In the genomic region with DNA sequence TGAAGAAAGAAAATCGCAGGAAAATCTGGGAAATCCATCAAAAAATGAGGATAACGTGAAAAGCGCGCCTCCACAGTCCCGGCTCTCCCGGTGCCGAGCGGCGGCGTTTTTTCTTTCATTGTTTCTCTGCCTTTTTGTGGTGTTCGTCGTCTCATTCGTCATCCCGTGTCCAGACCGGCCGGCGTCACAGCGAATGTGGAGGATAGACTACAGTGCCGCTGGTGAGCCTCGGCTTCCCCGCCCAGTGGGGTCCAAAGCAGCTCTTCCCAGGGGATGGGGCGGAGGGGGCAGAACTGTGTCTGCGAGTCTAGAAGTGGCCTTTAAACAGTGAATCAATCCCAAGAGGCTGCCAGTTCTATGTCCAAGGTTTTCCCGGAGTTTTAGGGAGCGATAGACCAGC, we compare ENCODE assay signal across 29 cellular contexts. TPM values are rescaled to one million over a fixed set of nuclear protein-coding genes. Genes with fewer than 3 reads are reported as not detected.
"Had no signal": no experiment of that assay in that cellular context is flagged by ENCODE, and none has a peak within 500 bp of the region (broad histone marks: within the 10 kb centered on the region; RNA-seq: fewer than 3 reads in every experiment).

No MANE protein-coding gene starts in this region.

- H3K9me3 ChIP-seq: ascending aorta, body of pancreas, SK-N-SH had no signal

- H3K9me3 Mint-ChIP-seq: activated naive CD8-positive, alpha-beta T cell treated with anti-CD3 and anti-CD28 coated beads, Interleukin-2, amount 50 U/mL, for 24 hours; activated T-helper 17 cell treated with anti-CD3 and anti-CD28 coated beads, Interleukin-2, amount 50 U/mL, for 72 hours; WTC11 had no signal

- H3K27ac ChIP-seq: ascending aorta, body of pancreas had no signal

- H3K9ac ChIP-seq: SK-N-SH had no signal

- H3K4me3 Mint-ChIP-seq: WTC11 had no signal

- H3K4me2 ChIP-seq: SK-N-SH had no signal

- H3K4me1 Mint-ChIP-seq: WTC11 had no signal

- H3K27ac Mint-ChIP-seq: activated naive CD8-positive, alpha-beta T cell treated with anti-CD3 and anti-CD28 coated beads, Interleukin-2, amount 50 U/mL, for 24 hours; activated T-helper 17 cell treated with anti-CD3 and anti-CD28 coated beads, Interleukin-2, amount 50 U/mL, for 72 hours; WTC11 had no signal

- H3K27me3 Mint-ChIP-seq: activated naive CD8-positive, alpha-beta T cell treated with anti-CD3 and anti-CD28 coated beads, Interleukin-2, amount 50 U/mL, for 24 hours; activated T-helper 17 cell treated with anti-CD3 and anti-CD28 coated beads, Interleukin-2, amount 50 U/mL, for 72 hours had no signal

- H3K27me3 ChIP-seq: ascending aorta, body of pancreas had no signal

- DNase-seq: activated CD4-positive, CD25-positive, alpha-beta regulatory T cell treated with anti-CD3 and anti-CD28 coated beads, Interleukin-2, amount 50 U/mL, for 72 hours; activated gamma-delta T cell; activated naive CD4-positive, alpha-beta T cell treated with anti-CD3 and anti-CD28 coated beads, Interleukin-2, amount 50 U/mL, for 16 hours; activated naive CD8-positive, alpha-beta T cell treated with anti-CD3 and anti-CD28 coated beads, Interleukin-2, amount 50 U/mL, for 24 hours; activated T-cell treated with anti-CD3 and anti-CD28 coated beads for 4 hours; activated T-cell treated with anti-CD3 and anti-CD28 coated beads, Interleukin-2, amount 50 U/mL, for 48 hours; amniotic stem cell; body of pancreas; central memory CD4-positive, alpha-beta T cell; Karpas-422; NCI-H1105 treated with DMSO at 0.1 percent for 48 hours; NCI-H1436 treated with DMSO at 0.1 percent for 48 hours; NCI-H187; NCI-H2081; NCI-H510A treated with DMSO at 0.1 percent for 48 hours; NCI-H69; NK-92 treated with Interleukin-12 subunit alpha and Interleukin-12 subunit beta, amount 100 ng/mL, for 24 hours; OCI-M1; RPMI8226; SK-N-SH; T-helper 1 cell had no signal

- H3K4me1 ChIP-seq: ascending aorta had no signal

- ATAC-seq: activated naive CD8-positive, alpha-beta T cell treated with anti-CD3 and anti-CD28 coated beads, Interleukin-2, amount 50 U/mL, for 24 hours; activated T-helper 17 cell treated with anti-CD3 and anti-CD28 coated beads, Interleukin-2, amount 50 U/mL, for 72 hours; body of pancreas; K562; Panc1; Right ventricle myocardium inferior; WTC11 had no signal

- H3K9me2 ChIP-seq: SK-N-SH had no signal

- H3K4me3 ChIP-seq: ascending aorta, body of pancreas, K562 had no signal

RNA-seq across cellular contexts. Expression of a gene that starts 21.3 kb away (rescaled TPM):
- total RNA-seq: bronchial epithelial cell, K562 had no signal

RNA-seq across cellular contexts. Expression of a gene that starts 25.9 kb away (rescaled TPM):
- total RNA-seq: activated CD8-positive, alpha-beta memory T cell treated with anti-CD3 and anti-CD28 coated beads for 36 hours; activated T-helper 17 cell treated with anti-CD3 and anti-CD28 coated beads, Interleukin-2, amount 50 U/mL, for 72 hours; ascending aorta; bronchial epithelial cell had no signal

RNA-seq across cellular contexts. Expression of a gene that starts 28.5 kb away (rescaled TPM):
- total RNA-seq: activated CD8-positive, alpha-beta memory T cell treated with anti-CD3 and anti-CD28 coated beads for 36 hours; activated T-helper 17 cell treated with anti-CD3 and anti-CD28 coated beads, Interleukin-2, amount 50 U/mL, for 72 hours; ascending aorta; bronchial epithelial cell had no signal
